21 cellular contexts compared by ENCODE assay signal in genomic region chr12:104439137-104439536, GRCh38.
"Had no signal": no experiment of that assay in that cellular context is flagged by ENCODE, and none has a peak within 500 bp of the region (broad histone marks: within the 10 kb centered on the region; RNA-seq: fewer than 3 reads in every experiment).

No MANE protein-coding gene starts in this region.

- ATAC-seq: activated CD4-positive, CD25-positive, alpha-beta regulatory T cell treated with anti-CD3 and anti-CD28 coated beads, Interleukin-2, amount 50 U/mL, for 24 hours; activated CD8-positive, alpha-beta T cell treated with anti-CD3 and anti-CD28 coated beads for 36 hours; activated T-cell treated with anti-CD3 and anti-CD28 coated beads, Interleukin-2, amount 50 U/mL, for 72 hours had no signal

- DNase-seq: activated CD4-positive, alpha-beta T cell treated with anti-CD3 and anti-CD28 coated beads for 4 hours; activated CD8-positive, alpha-beta memory T cell treated with anti-CD3 and anti-CD28 coated beads, Interleukin-2, amount 50 U/mL, for 4 hours; activated CD8-positive, alpha-beta T cell treated with anti-CD3 and anti-CD28 coated beads for 36 hours; activated gamma-delta T cell treated with Interleukin-2 at 50 U/mL for 16 hours; activated naive CD4-positive, alpha-beta T cell treated with anti-CD3 and anti-CD28 coated beads, Interleukin-2, amount 10 ng/mL, durations not matched to agents 7 days and 5 days; activated naive CD8-positive, alpha-beta T cell treated with anti-CD3 and anti-CD28 coated beads for 36 hours; activated T-cell treated with anti-CD3 and anti-CD28 coated beads, Interleukin-2, amount 50 U/mL, for 72 hours; cerebellar nuclear complex; MG63; MV-4-11; NCI-H1092 treated with DMSO at 0.1 percent for 48 hours; NCI-H1436 treated with DMSO at 0.1 percent for 48 hours; NCI-H187; NCI-H2081; NCI-H510A treated with DMSO at 0.1 percent for 48 hours; NCI-H774; NK-92 treated with Interleukin-12 subunit alpha and Interleukin-12 subunit beta, amount 100 ng/mL, for 24 hours; OCI-M1; Peyer's patch; SHP77 had no signal
